Comparison of ENCODE assay signal across 26 cellular contexts in the genomic region with DNA sequence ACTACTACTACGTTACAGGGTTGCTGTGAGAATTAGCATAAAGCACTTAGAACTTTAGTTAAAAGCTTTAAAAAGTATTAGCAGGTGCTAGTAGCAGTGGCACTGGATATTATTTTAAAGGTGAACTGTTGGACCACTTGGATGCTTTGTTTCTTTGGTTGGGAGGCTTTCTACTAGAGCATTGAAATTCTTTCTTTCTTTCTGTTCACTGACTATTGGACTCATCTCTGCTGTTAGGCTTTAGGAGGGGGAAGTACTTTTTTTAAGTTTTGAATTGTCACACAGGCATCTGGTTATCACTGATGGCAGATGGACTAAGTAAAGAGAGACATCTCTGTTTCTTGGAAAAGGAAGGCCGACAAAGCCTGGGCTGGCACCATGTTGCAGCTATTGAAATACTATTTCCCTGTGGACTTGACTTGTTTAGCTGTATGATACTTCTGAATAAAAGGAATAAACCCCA. TPM values are rescaled to one million over a fixed set of nuclear protein-coding genes. Genes with fewer than 3 reads are reported as not detected.
DNase-seq lines count a peak whose midpoint lies in the region; ATAC-seq, FAIRE-seq and TF ChIP-seq lines count a peak whose summit lies in the region.
"Had no signal": no experiment of that assay in that cellular context is flagged by ENCODE, and none has a peak within 500 bp of the region (broad histone marks: within the 10 kb centered on the region; RNA-seq: fewer than 3 reads in every experiment).

No MANE protein-coding gene starts in this region.

- no peaks in the 10 kb centered on the region for H3K27me3 ChIP-seq in K562 (ENCODE audit: control insufficient read depth in 2 of 2, insufficient read depth in 2 of 2, low read length in 2 of 2)
- H3K27me3 ChIP-seq: ascending aorta, neutrophil, SJSA1 had no signal

- no peaks in the 10 kb centered on the region for H3K9me3 Mint-ChIP-seq in activated CD8-positive, alpha-beta T cell treated with anti-CD3 and anti-CD28 coated beads for 36 hours
- no peaks in the 10 kb centered on the region for H3K9me3 Mint-ChIP-seq in activated CD8-positive, alpha-beta T cell treated with anti-CD3 and anti-CD28 coated beads, Interleukin-2, amount 10 ng/mL, durations not matched to agents 7 days and 5 days (ENCODE audit: insufficient read depth)
- H3K9me3 Mint-ChIP-seq: activated naive CD4-positive, alpha-beta T cell treated with anti-CD3 and anti-CD28 coated beads, Interleukin-2, amount 10 ng/mL, durations not matched to agents 7 days and 5 days; activated T-cell treated with anti-CD3 and anti-CD28 coated beads, Interleukin-2, amount 50 U/mL, for 24 hours; HFFc6 had no signal

- TF ChIP-seq CTCF in activated CD8-positive, alpha-beta T cell treated with anti-CD3 and anti-CD28 coated beads for 36 hours (IDR thresholded peaks at IDR 0.05): no peak
- no peak for TF ChIP-seq CTCF in K562 (IDR thresholded peaks at IDR 0.05 in 2 of 3, conservative IDR thresholded peaks at IDR 0.05 in 1 of 3; ENCODE audit: insufficient read depth in 2 of 3, low read depth in 1 of 3, low read length in 3 of 3)

- intact Hi-C loops in activated CD8-positive, alpha-beta T cell treated with anti-CD3 and anti-CD28 coated beads for 36 hours (cut with micrococcal nuclease): no loop called here
- intact Hi-C loops in K562 (cut with micrococcal nuclease): loop anchor here (1.0 to 10.0 kb wide), 3 partner anchors 15 to 1227 kb away; a partner anchor contains a TSS

- H3K4me2 ChIP-seq in K562 (ENCODE audit: insufficient read depth, low read length): peak overlapping the region; percentile 83

- H3K9me3 ChIP-seq in K562 (replicated peaks; ENCODE audit: control insufficient read depth, insufficient read depth, low read depth, low read length): no peaks in the 10 kb centered on the region
- H3K9me3 ChIP-seq: ascending aorta, Caco-2, neutrophil, SJSA1 had no signal

- POLR2A ChIA-PET in activated CD8-positive, alpha-beta T cell treated with anti-CD3 and anti-CD28 coated beads for 36 hours (lab: Charles Lee): interaction anchor here (1.9 kb wide), 1 partner anchor 21 kb away, joined by 7 read pairs; no protein-coding TSS in a partner anchor
- POLR2A ChIA-PET in activated CD8-positive, alpha-beta T cell treated with anti-CD3 and anti-CD28 coated beads, Interleukin-2, amount 10 ng/mL, durations not matched to agents 7 days and 5 days (lab: Charles Lee): interaction anchor here (0.8 kb wide), 1 partner anchor 8 kb away, joined by 4 read pairs; no protein-coding TSS in a partner anchor
- POLR2A ChIA-PET in K562 (lab: Yijun Ruan, JAX): interaction anchor here (0.6 to 1.9 kb wide), 10 partner anchors 9 to 1143 kb away, joined by 3 to 11 read pairs (median 4); a partner anchor contains a TSS

- TF ChIP-seq EP300 in K562 (IDR thresholded peaks at IDR 0.05; ENCODE audit: low read length): peak; percentile 98

- DNase-seq in activated CD8-positive, alpha-beta T cell treated with anti-CD3 and anti-CD28 coated beads for 36 hours: no peak
- no peak for DNase-seq in activated CD8-positive, alpha-beta T cell treated with anti-CD3 and anti-CD28 coated beads, Interleukin-2, amount 10 ng/mL, durations not matched to agents 7 days and 5 days
- peak; percentile 97 for DNase-seq in OCI-M1 (lab: John Stamatoyannopoulos, UW)
- peak; percentile 34 to 91 (median 57) for DNase-seq in K562 (ENCODE audit: extremely low read depth in 1 of 4, low spot score in 3 of 4)
- DNase-seq in iPS-NIHi11 (ENCODE audit: low spot score): no peak
- DNase-seq in NOMO-1 (lab: John Stamatoyannopoulos, UW; ENCODE audit: unreplicated experiment in 2 of 2): no peak
- DNase-seq: 8988T; activated CD8-positive, alpha-beta memory T cell treated with anti-CD3 and anti-CD28 coated beads for 24 hours; activated naive CD4-positive, alpha-beta T cell treated with anti-CD3 and anti-CD28 coated beads, Interleukin-2, amount 10 ng/mL, durations not matched to agents 7 days and 5 days; activated T-cell treated with anti-CD3 and anti-CD28 coated beads, Interleukin-2, amount 50 U/mL, for 24 hours; Caco-2; central memory CD4-positive, alpha-beta T cell; foreskin melanocyte; HFFc6; mammary epithelial cell; NCI-H1417 treated with DMSO at 0.1 percent for 48 hours; NK-92 treated with Interleukin-12 subunit alpha and Interleukin-12 subunit beta, amount 100 ng/mL, for 24 hours; stimulated activated naive CD8-positive, alpha-beta T cell treated with anti-CD3 and anti-CD28 coated beads, Interleukin-15, Interleukin-2, amounts not matched to agents 100 U/mL and 50 U/mL, for 24 hours; T-helper 2 cell had no signal

- peaks cover 99% of the 10 kb centered on the region for H3K79me2 ChIP-seq in K562 (ENCODE audit: control insufficient read depth, insufficient read depth, low read length)

- FAIRE-seq in K562 (lab: Jason Lieb, UNC): peak; percentile 83

- H3K36me3 ChIP-seq in K562 (ENCODE audit: control insufficient read depth, insufficient read depth, low read length) (peaks cover 25% of the 10 kb centered on the region), urinary bladder (ENCODE audit: insufficient read depth) (no peaks in the 10 kb centered on the region)
- H3K36me3 ChIP-seq: ascending aorta, neutrophil had no signal

- peak overlapping the region; percentile 87 for H3K27ac ChIP-seq in K562 (ENCODE audit: extremely low read depth, low read depth, low read length)
- H3K27ac ChIP-seq in urinary bladder (ENCODE audit: low read depth): peak overlapping the region; percentile 10
- H3K27ac ChIP-seq: ascending aorta, neutrophil, SJSA1, skin epidermis had no signal

- in situ Hi-C loops in K562 (cut with MboI): no loop called here

- TF ChIP-seq RAD21 in K562 (CRISPR knock-in tag; conservative IDR thresholded peaks at IDR 0.05 in 1 of 2, IDR thresholded peaks at IDR 0.05 in 1 of 2): no peak; a peak in 1 of 4 replicates

- peak overlapping the region in 1 of 2 experiments; percentile 73; a peak in 2 of 4 replicates for H3K9ac ChIP-seq in K562 (ENCODE audit: insufficient read depth in 1 of 2, low read depth in 2 of 2, low read length in 2 of 2)

- H3K4me1 Mint-ChIP-seq in activated CD8-positive, alpha-beta T cell treated with anti-CD3 and anti-CD28 coated beads for 36 hours (ENCODE audit: low read depth): peaks cover 68% of the 10 kb centered on the region
- peaks cover 48% of the 10 kb centered on the region for H3K4me1 Mint-ChIP-seq in activated CD8-positive, alpha-beta T cell treated with anti-CD3 and anti-CD28 coated beads, Interleukin-2, amount 10 ng/mL, durations not matched to agents 7 days and 5 days (ENCODE audit: low read depth)

- H3K9me1 ChIP-seq in K562 (ENCODE audit: control insufficient read depth, insufficient read depth, low read length): no peaks in the 10 kb centered on the region

- CTCF ChIA-PET in activated CD8-positive, alpha-beta T cell treated with anti-CD3 and anti-CD28 coated beads for 36 hours (lab: Charles Lee): interaction anchor here (0.8 to 3.1 kb wide), 9 partner anchors 8 to 153 kb away, joined by 3 to 18 read pairs (median 6); no protein-coding TSS in a partner anchor
- CTCF ChIA-PET in activated CD8-positive, alpha-beta T cell treated with anti-CD3 and anti-CD28 coated beads, Interleukin-2, amount 10 ng/mL, durations not matched to agents 7 days and 5 days (lab: Charles Lee): interaction anchor here (1.1 to 2.2 kb wide), 6 partner anchors 12 to 139 kb away, joined by 4 to 14 read pairs (median 10); no protein-coding TSS in a partner anchor
- CTCF ChIA-PET in K562 (lab: Yijun Ruan, JAX; ENCODE audit: low intra/inter-chr PET ratio): no interaction called here

- no peaks in the 10 kb centered on the region for H4K20me1 ChIP-seq in K562 (replicated peaks; ENCODE audit: control insufficient read depth, insufficient read depth, low read length)

- no TSS peak for BruUV-seq in K562 (replicated peaks; lab: Mats Ljungman, UMichigan)

- ATAC-seq in activated CD8-positive, alpha-beta T cell treated with anti-CD3 and anti-CD28 coated beads for 36 hours: no peak
- no peak for ATAC-seq in activated CD8-positive, alpha-beta T cell treated with anti-CD3 and anti-CD28 coated beads, Interleukin-2, amount 10 ng/mL, durations not matched to agents 7 days and 5 days
- ATAC-seq in K562 (peak; percentile 56), GM18505 (IDR thresholded peaks at IDR 0.05; ENCODE audit: unreplicated experiment) (no peak)
- ATAC-seq: activated CD4-positive, CD25-positive, alpha-beta regulatory T cell treated with anti-CD3 and anti-CD28 coated beads, Interleukin-2, amount 50 U/mL, for 24 hours; stimulated activated naive CD8-positive, alpha-beta T cell treated with anti-CD3 and anti-CD28 coated beads, Interleukin-15, Interleukin-2, amounts not matched to agents 100 U/mL and 50 U/mL, for 24 hours had no signal

- H2AFZ ChIP-seq in K562 (ENCODE audit: low read depth, low read length): no peak overlapping the region

- peaks cover 2% of the 10 kb centered on the region for H3K36me3 Mint-ChIP-seq in activated CD8-positive, alpha-beta T cell treated with anti-CD3 and anti-CD28 coated beads for 36 hours (ENCODE audit: low read depth)
- H3K36me3 Mint-ChIP-seq in activated CD8-positive, alpha-beta T cell treated with anti-CD3 and anti-CD28 coated beads, Interleukin-2, amount 10 ng/mL, durations not matched to agents 7 days and 5 days (ENCODE audit: low read depth): peaks cover 6% of the 10 kb centered on the region

- H3K4me1 ChIP-seq in K562 (replicated peaks in 1 of 2; ENCODE audit: control insufficient read depth in 2 of 2, insufficient read depth in 2 of 2, low read length in 2 of 2) (peaks cover 15 to 48% of the 10 kb centered on the region in 2 experiments), urinary bladder (ENCODE audit: insufficient read depth) (no peaks in the 10 kb centered on the region)

- H3K4me3 Mint-ChIP-seq in activated CD8-positive, alpha-beta T cell treated with anti-CD3 and anti-CD28 coated beads for 36 hours: no peak overlapping the region
- H3K4me3 Mint-ChIP-seq in activated CD8-positive, alpha-beta T cell treated with anti-CD3 and anti-CD28 coated beads, Interleukin-2, amount 10 ng/mL, durations not matched to agents 7 days and 5 days: no peak overlapping the region
- H3K4me3 Mint-ChIP-seq: activated naive CD4-positive, alpha-beta T cell treated with anti-CD3 and anti-CD28 coated beads, Interleukin-2, amount 10 ng/mL, durations not matched to agents 7 days and 5 days; activated T-cell treated with anti-CD3 and anti-CD28 coated beads, Interleukin-2, amount 50 U/mL, for 24 hours; HFFc6 had no signal

- no peaks in the 10 kb centered on the region for H3K27me3 Mint-ChIP-seq in activated CD8-positive, alpha-beta T cell treated with anti-CD3 and anti-CD28 coated beads for 36 hours
- H3K27me3 Mint-ChIP-seq in activated CD8-positive, alpha-beta T cell treated with anti-CD3 and anti-CD28 coated beads, Interleukin-2, amount 10 ng/mL, durations not matched to agents 7 days and 5 days (ENCODE audit: low read depth): no peaks in the 10 kb centered on the region
- H3K27me3 Mint-ChIP-seq: activated naive CD4-positive, alpha-beta T cell treated with anti-CD3 and anti-CD28 coated beads, Interleukin-2, amount 10 ng/mL, durations not matched to agents 7 days and 5 days; activated T-cell treated with anti-CD3 and anti-CD28 coated beads, Interleukin-2, amount 50 U/mL, for 24 hours had no signal

- H3K4me3 ChIP-seq in K562: peak overlapping the region; percentile 92
- no peak overlapping the region for H3K4me3 ChIP-seq in urinary bladder (ENCODE audit: low read depth, low read length)
- H3K4me3 ChIP-seq: ascending aorta, SJSA1, skin epidermis had no signal

- 0% methylated on average over 2 of the region's 2 CpGs for WGBS in K562 (ENCODE audit: insufficient coverage, low coverage, missing lambda C conversion rate)
- WGBS in urinary bladder: 81% methylated on average over 2 of the region's 2 CpGs

- TF ChIP-seq POLR2A in K562 (conservative IDR thresholded peaks at IDR 0.05) (peak; percentile 67), GM18505 (IDR thresholded peaks at IDR 0.05; ENCODE audit: borderline replicate concordance, extremely low read depth, insufficient read depth, insufficient read length) (no peak)

- H3K27ac Mint-ChIP-seq in activated CD8-positive, alpha-beta T cell treated with anti-CD3 and anti-CD28 coated beads for 36 hours: peak overlapping the region; percentile 18
- H3K27ac Mint-ChIP-seq in activated CD8-positive, alpha-beta T cell treated with anti-CD3 and anti-CD28 coated beads, Interleukin-2, amount 10 ng/mL, durations not matched to agents 7 days and 5 days: no peak overlapping the region
- H3K27ac Mint-ChIP-seq: activated naive CD4-positive, alpha-beta T cell treated with anti-CD3 and anti-CD28 coated beads, Interleukin-2, amount 10 ng/mL, durations not matched to agents 7 days and 5 days; activated T-cell treated with anti-CD3 and anti-CD28 coated beads, Interleukin-2, amount 50 U/mL, for 24 hours; HFFc6 had no signal

RNA-seq across cellular contexts. Expression of a gene that starts 4.8 kb away (rescaled TPM):
- 10 to 100 TPM; 30.9 to 37.8 TPM for total RNA-seq in activated CD8-positive, alpha-beta T cell treated with anti-CD3 and anti-CD28 coated beads for 36 hours
- 10 to 100 TPM; 29.1 to 35.2 TPM for total RNA-seq in activated CD8-positive, alpha-beta T cell treated with anti-CD3 and anti-CD28 coated beads, Interleukin-2, amount 10 ng/mL, durations not matched to agents 7 days and 5 days
- 34.2 and 47.0 TPM in 2 replicates for total RNA-seq in K562 (2011; cell fraction: chromatin; rRNA removed; ENCODE audit: low replicate concordance)
- total RNA-seq in K562 (2011; cell fraction: nucleolus; rRNA removed): 15.3 and 15.9 TPM in 2 replicates
- 30.6 and 43.0 TPM in 2 replicates for total RNA-seq in K562 (2011; cell fraction: nucleoplasm; rRNA removed)
- total RNA-seq in K562 (2014; rRNA removed) (78.1 and 103 TPM in 2 replicates), K562 (2014; rRNA removed; fragmentation: Illumina TruSeq; extraction: Trizol) (130 and 152 TPM in 2 replicates), K562 (2015; rRNA removed; fragmentation: Illumina TruSeq; extraction: Trizol) (93.9 and 100 TPM in 2 replicates), K562 (2021) (117 and 122 TPM in 2 replicates), urinary bladder (39.7 TPM)
- polyA plus RNA-seq in K562 (2011; rRNA removed) (97.4 and 152 TPM in 2 replicates), K562 (2014; fragmentation: Illumina TruSeq; extraction: Trizol) (99.2 and 119 TPM in 2 replicates), K562 (2014; fragmentation: Nextera tagmentation; extraction: Ambion mirVana) (100 to 1,000 TPM; 107 to 147 TPM), K562 (2014; rRNA removed) (105 and 172 TPM in 2 replicates), urinary bladder (30.4 TPM)
- polyA plus RNA-seq in K562 (2011; cell fraction: cytosol; rRNA removed): 36.3 and 53.2 TPM in 2 replicates
- polyA plus RNA-seq in K562 (2011; cell fraction: nucleus; rRNA removed): 72.5 and 93.1 TPM in 2 replicates
- polyA plus RNA-seq in K562 (2012): 112 and 178 TPM in 2 replicates
- polyA minus RNA-seq in K562 (2011; rRNA and poly(A)+ RNA removed): 67.4 and 91.3 TPM in 2 replicates
- polyA minus RNA-seq in K562 (2011; cell fraction: cytosol; rRNA and poly(A)+ RNA removed): 29.2 and 63.0 TPM in 2 replicates
- 16.3 and 20.2 TPM in 2 replicates for polyA minus RNA-seq in K562 (2011; cell fraction: nucleus; rRNA and poly(A)+ RNA removed)

Comparison
In these comparisons a context has a peak if more than half of its experiments do, and no peak if none do; other contexts are left out.
1. DNase-seq: peak in OCI-M1 (single experiment) and K562 (4 of 4); none in activated CD8-positive, alpha-beta T cell treated with anti-CD3 and anti-CD28 coated beads for 36 hours (single experiment), activated CD8-positive, alpha-beta T cell treated with anti-CD3 and anti-CD28 coated beads, Interleukin-2, amount 10 ng/mL, durations not matched to agents 7 days and 5 days (single experiment), iPS-NIHi11 (single experiment) and NOMO-1 (0 of 2).